In the genomic region with DNA sequence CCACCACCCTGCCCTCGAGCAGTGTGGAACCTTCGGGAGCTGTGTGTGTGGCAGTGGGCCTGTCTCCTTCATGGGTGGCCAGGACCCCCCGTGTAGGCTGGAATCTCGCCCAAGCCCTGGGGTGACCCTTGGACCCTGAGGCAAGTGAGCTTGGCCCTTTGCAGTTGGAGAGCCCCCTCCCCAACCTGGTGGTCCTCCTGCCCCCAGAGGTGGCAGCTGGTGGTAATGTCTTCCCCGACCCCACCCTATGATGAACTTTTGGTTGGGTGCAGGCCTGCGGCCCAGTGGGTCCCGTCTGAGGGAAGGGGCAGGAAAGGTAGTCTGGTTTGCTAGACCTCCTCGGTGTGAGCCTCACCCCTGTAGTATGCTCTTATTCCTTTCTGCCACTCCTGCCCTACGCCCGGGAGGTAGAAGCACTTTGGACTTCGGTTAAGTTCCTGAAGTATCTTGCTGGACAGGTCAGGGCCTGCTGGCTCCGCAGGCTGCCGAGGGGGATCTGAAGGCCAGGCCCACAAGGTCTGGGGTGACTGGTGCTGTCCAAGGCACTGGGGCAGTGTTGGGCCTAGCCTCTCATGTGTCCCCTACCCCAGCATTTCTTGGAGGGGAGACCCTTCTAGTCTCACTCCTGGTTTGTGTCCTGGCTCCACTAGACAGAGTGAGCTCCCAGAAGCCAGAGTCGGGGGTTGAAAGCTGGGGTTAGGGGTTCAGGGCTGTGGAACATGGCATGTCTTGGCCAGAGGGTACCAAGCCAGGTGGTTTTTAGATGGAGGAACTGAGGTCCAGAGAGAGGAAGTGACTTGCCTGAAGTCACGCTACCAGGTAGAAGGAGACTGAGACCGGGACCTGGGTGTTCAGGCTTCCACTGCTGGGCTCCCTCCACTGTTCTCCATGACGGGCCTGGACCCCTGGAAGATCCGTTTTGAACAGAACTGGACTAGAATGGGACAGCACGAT, we compare ENCODE assay signal across 1 cellular context.
TF ChIP-seq lines count a peak whose summit lies in the region.

No MANE protein-coding gene starts in this region.

TF ChIP-seq in HepG2, 621 proteins besides CTCF, POLR2A, EP300 and RAD21 (continued from another document and continues in another):
- TF ChIP-seq, protein P1, sequence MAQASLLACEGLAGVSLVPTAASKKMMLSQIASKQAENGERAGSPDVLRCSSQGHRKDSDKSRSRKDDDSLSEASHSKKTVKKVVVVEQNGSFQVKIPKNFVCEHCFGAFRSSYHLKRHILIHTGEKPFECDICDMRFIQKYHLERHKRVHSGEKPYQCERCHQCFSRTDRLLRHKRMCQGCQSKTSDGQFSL (CRISPR knock-in tag; IDR thresholded peaks at IDR 0.05), result no peak
- TF ChIP-seq ZNF792 (CRISPR knock-in tag; IDR thresholded peaks at IDR 0.05) (peak; percentile 46; the same call in 1 of the 2 replicates), ZBTB1 (CRISPR knock-in tag; IDR thresholded peaks at IDR 0.05; ENCODE audit: borderline replicate concordance) (no peak), ZFYVE20 (CRISPR knock-in tag; IDR thresholded peaks at IDR 0.05; ENCODE audit: borderline replicate concordance, low read depth) (no peak), ERF (CRISPR knock-in tag; IDR thresholded peaks at IDR 0.05) (no peak), ZNF468 (CRISPR knock-in tag; IDR thresholded peaks at IDR 0.05) (no peak), ZNF839 (CRISPR knock-in tag; IDR thresholded peaks at IDR 0.05; ENCODE audit: borderline replicate concordance) (no peak), ZSCAN25 (CRISPR knock-in tag; IDR thresholded peaks at IDR 0.05) (peak; percentile 99), ZNF577 (CRISPR knock-in tag; IDR thresholded peaks at IDR 0.05; ENCODE audit: borderline replicate concordance, low read depth) (no peak), SIN3B (IDR thresholded peaks at IDR 0.05; ENCODE audit: low read length) (no peak), ZSCAN22 (CRISPR knock-in tag; IDR thresholded peaks at IDR 0.05) (peak; percentile 74; the same call in 1 of the 2 replicates), HDAC1 (CRISPR knock-in tag; IDR thresholded peaks at IDR 0.05) (peak; percentile 55; the same call in 1 of the 2 replicates), RFX3 (CRISPR knock-in tag; IDR thresholded peaks at IDR 0.05) (no peak), ZNF33B (CRISPR knock-in tag; IDR thresholded peaks at IDR 0.05) (peak; percentile 40; the same call in 1 of the 2 replicates), HNRNPLL (IDR thresholded peaks at IDR 0.05; ENCODE audit: low read depth, low read length, poor library complexity, severe bottlenecking) (peak; percentile 12), TBL1XR1 (IDR thresholded peaks at IDR 0.05; ENCODE audit: borderline replicate concordance, low read length, partially characterized antibody) (no peak), MLLT10 (CRISPR knock-in tag; IDR thresholded peaks at IDR 0.05) (no peak), ZNF737 (CRISPR knock-in tag; IDR thresholded peaks at IDR 0.05; ENCODE audit: borderline replicate concordance) (peak; percentile 41; the same call in 1 of the 2 replicates), ZNF652 (CRISPR knock-in tag; IDR thresholded peaks at IDR 0.05; ENCODE audit: borderline replicate concordance, low read depth) (no peak), ZKSCAN8 (CRISPR knock-in tag; IDR thresholded peaks at IDR 0.05; ENCODE audit: borderline replicate concordance) (no peak)
- TF ChIP-seq, protein P2, sequence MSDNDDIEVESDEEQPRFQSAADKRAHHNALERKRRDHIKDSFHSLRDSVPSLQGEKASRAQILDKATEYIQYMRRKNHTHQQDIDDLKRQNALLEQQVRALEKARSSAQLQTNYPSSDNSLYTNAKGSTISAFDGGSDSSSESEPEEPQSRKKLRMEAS (IDR thresholded peaks at IDR 0.05), result peak; percentile 40
- TF ChIP-seq, protein P3, sequence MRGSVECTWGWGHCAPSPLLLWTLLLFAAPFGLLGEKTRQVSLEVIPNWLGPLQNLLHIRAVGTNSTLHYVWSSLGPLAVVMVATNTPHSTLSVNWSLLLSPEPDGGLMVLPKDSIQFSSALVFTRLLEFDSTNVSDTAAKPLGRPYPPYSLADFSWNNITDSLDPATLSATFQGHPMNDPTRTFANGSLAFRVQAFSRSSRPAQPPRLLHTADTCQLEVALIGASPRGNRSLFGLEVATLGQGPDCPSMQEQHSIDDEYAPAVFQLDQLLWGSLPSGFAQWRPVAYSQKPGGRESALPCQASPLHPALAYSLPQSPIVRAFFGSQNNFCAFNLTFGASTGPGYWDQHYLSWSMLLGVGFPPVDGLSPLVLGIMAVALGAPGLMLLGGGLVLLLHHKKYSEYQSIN (CRISPR knock-in tag; IDR thresholded peaks at IDR 0.05; ENCODE audit: borderline replicate concordance), result no peak
- TF ChIP-seq, protein P4, sequence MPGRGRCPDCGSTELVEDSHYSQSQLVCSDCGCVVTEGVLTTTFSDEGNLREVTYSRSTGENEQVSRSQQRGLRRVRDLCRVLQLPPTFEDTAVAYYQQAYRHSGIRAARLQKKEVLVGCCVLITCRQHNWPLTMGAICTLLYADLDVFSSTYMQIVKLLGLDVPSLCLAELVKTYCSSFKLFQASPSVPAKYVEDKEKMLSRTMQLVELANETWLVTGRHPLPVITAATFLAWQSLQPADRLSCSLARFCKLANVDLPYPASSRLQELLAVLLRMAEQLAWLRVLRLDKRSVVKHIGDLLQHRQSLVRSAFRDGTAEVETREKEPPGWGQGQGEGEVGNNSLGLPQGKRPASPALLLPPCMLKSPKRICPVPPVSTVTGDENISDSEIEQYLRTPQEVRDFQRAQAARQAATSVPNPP (CRISPR knock-in tag; IDR thresholded peaks at IDR 0.05), result no peak
- TF ChIP-seq, protein P5, sequence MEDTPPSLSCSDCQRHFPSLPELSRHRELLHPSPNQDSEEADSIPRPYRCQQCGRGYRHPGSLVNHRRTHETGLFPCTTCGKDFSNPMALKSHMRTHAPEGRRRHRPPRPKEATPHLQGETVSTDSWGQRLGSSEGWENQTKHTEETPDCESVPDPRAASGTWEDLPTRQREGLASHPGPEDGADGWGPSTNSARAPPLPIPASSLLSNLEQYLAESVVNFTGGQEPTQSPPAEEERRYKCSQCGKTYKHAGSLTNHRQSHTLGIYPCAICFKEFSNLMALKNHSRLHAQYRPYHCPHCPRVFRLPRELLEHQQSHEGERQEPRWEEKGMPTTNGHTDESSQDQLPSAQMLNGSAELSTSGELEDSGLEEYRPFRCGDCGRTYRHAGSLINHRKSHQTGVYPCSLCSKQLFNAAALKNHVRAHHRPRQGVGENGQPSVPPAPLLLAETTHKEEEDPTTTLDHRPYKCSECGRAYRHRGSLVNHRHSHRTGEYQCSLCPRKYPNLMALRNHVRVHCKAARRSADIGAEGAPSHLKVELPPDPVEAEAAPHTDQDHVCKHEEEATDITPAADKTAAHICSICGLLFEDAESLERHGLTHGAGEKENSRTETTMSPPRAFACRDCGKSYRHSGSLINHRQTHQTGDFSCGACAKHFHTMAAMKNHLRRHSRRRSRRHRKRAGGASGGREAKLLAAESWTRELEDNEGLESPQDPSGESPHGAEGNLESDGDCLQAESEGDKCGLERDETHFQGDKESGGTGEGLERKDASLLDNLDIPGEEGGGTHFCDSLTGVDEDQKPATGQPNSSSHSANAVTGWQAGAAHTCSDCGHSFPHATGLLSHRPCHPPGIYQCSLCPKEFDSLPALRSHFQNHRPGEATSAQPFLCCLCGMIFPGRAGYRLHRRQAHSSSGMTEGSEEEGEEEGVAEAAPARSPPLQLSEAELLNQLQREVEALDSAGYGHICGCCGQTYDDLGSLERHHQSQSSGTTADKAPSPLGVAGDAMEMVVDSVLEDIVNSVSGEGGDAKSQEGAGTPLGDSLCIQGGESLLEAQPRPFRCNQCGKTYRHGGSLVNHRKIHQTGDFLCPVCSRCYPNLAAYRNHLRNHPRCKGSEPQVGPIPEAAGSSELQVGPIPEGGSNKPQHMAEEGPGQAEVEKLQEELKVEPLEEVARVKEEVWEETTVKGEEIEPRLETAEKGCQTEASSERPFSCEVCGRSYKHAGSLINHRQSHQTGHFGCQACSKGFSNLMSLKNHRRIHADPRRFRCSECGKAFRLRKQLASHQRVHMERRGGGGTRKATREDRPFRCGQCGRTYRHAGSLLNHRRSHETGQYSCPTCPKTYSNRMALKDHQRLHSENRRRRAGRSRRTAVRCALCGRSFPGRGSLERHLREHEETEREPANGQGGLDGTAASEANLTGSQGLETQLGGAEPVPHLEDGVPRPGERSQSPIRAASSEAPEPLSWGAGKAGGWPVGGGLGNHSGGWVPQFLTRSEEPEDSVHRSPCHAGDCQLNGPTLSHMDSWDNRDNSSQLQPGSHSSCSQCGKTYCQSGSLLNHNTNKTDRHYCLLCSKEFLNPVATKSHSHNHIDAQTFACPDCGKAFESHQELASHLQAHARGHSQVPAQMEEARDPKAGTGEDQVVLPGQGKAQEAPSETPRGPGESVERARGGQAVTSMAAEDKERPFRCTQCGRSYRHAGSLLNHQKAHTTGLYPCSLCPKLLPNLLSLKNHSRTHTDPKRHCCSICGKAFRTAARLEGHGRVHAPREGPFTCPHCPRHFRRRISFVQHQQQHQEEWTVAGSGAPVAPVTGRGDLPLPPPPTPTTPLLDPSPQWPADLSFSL (CRISPR knock-in tag; IDR thresholded peaks at IDR 0.05), result no peak
- TF ChIP-seq, protein P6, sequence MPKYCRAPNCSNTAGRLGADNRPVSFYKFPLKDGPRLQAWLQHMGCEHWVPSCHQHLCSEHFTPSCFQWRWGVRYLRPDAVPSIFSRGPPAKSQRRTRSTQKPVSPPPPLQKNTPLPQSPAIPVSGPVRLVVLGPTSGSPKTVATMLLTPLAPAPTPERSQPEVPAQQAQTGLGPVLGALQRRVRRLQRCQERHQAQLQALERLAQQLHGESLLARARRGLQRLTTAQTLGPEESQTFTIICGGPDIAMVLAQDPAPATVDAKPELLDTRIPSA (CRISPR knock-in tag; IDR thresholded peaks at IDR 0.05; ENCODE audit: borderline replicate concordance), result no peak
- TF ChIP-seq, protein P7, sequence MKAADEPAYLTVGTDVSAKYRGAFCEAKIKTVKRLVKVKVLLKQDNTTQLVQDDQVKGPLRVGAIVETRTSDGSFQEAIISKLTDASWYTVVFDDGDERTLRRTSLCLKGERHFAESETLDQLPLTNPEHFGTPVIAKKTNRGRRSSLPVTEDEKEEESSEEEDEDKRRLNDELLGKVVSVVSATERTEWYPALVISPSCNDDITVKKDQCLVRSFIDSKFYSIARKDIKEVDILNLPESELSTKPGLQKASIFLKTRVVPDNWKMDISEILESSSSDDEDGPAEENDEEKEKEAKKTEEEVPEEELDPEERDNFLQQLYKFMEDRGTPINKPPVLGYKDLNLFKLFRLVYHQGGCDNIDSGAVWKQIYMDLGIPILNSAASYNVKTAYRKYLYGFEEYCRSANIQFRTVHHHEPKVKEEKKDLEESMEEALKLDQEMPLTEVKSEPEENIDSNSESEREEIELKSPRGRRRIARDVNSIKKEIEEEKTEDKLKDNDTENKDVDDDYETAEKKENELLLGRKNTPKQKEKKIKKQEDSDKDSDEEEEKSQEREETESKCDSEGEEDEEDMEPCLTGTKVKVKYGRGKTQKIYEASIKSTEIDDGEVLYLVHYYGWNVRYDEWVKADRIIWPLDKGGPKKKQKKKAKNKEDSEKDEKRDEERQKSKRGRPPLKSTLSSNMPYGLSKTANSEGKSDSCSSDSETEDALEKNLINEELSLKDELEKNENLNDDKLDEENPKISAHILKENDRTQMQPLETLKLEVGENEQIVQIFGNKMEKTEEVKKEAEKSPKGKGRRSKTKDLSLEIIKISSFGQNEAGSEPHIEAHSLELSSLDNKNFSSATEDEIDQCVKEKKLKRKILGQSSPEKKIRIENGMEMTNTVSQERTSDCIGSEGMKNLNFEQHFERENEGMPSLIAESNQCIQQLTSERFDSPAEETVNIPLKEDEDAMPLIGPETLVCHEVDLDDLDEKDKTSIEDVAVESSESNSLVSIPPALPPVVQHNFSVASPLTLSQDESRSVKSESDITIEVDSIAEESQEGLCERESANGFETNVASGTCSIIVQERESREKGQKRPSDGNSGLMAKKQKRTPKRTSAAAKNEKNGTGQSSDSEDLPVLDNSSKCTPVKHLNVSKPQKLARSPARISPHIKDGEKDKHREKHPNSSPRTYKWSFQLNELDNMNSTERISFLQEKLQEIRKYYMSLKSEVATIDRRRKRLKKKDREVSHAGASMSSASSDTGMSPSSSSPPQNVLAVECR (CRISPR knock-in tag; IDR thresholded peaks at IDR 0.05; ENCODE audit: borderline replicate concordance), result no peak
- TF ChIP-seq, protein P8, sequence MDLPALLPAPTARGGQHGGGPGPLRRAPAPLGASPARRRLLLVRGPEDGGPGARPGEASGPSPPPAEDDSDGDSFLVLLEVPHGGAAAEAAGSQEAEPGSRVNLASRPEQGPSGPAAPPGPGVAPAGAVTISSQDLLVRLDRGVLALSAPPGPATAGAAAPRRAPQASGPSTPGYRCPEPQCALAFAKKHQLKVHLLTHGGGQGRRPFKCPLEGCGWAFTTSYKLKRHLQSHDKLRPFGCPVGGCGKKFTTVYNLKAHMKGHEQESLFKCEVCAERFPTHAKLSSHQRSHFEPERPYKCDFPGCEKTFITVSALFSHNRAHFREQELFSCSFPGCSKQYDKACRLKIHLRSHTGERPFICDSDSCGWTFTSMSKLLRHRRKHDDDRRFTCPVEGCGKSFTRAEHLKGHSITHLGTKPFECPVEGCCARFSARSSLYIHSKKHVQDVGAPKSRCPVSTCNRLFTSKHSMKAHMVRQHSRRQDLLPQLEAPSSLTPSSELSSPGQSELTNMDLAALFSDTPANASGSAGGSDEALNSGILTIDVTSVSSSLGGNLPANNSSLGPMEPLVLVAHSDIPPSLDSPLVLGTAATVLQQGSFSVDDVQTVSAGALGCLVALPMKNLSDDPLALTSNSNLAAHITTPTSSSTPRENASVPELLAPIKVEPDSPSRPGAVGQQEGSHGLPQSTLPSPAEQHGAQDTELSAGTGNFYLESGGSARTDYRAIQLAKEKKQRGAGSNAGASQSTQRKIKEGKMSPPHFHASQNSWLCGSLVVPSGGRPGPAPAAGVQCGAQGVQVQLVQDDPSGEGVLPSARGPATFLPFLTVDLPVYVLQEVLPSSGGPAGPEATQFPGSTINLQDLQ (CRISPR knock-in tag; IDR thresholded peaks at IDR 0.05), result no peak
